ENCODE assay signal across 9 cellular contexts in the genomic region with DNA sequence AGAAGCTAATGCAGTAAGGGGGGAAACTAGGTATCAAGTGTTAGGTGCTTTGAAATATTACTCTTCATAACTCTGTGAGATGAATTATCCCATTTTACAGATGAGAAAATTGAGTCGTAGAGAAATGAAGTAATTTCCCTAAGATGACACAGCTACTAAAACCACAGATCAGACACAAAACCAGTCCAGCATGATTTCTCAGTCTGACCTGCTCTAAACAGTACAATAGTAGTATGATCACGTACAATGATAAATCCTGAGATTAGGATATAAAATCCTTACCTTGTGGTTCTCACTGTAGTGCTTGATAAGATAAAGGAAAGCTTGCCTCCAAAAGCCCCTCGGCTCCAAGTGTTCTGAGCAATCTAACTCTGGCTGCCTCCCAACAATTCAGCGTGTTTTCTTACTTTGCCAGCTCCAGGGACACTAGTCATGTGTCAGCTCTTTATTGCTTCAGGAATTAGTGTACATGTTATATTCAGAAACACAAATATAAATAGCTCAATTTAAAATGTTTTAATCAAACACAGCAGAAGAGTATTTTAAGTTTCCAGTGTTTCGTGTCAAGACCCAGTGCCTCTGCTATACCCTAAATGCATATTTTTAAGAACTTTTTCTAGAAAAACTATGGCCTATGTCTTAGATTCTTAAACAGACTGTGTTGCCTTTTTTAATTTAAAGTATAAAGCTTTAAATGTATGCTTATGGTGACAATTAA.
DNase-seq lines count a peak whose midpoint lies in the region; ATAC-seq, FAIRE-seq and TF ChIP-seq lines count a peak whose summit lies in the region.
"Had no signal": no experiment of that assay in that cellular context is flagged by ENCODE, and none has a peak within 500 bp of the region (broad histone marks: within the 10 kb centered on the region; RNA-seq: fewer than 3 reads in every experiment).

No MANE protein-coding gene starts in this region.

- intact Hi-C loops in left lung (cut with DNase I) = no loop called here
- intact Hi-C loops in dorsolateral prefrontal cortex (cut with DNase I) = no loop called here

- peak; percentile 69 for ATAC-seq in left lung
- ATAC-seq in HG03039 (IDR thresholded peaks at IDR 0.05; ENCODE audit: unreplicated experiment) = no peak

- H3K27me3 ChIP-seq in bronchial epithelial cell (ENCODE audit: control insufficient read depth, insufficient read depth, low read length) (no peaks in the 10 kb centered on the region), left lung (no peaks in the 10 kb centered on the region), dorsolateral prefrontal cortex (no peaks in the 10 kb centered on the region)

- H3K36me3 ChIP-seq in bronchial epithelial cell (ENCODE audit: control insufficient read depth, insufficient read depth, low read length) (no peaks in the 10 kb centered on the region), left lung (no peaks in the 10 kb centered on the region)

- H3K9me3 ChIP-seq in left lung = no peaks in the 10 kb centered on the region

- DNase-seq in DMS79 (lab: John Stamatoyannopoulos, UW) (peak; percentile 63), NCI-H1092 treated with DMSO at 0.1 percent for 48 hours (lab: John Stamatoyannopoulos, UW) (peak; percentile 64), bronchial epithelial cell (ENCODE audit: low read depth) (peak; percentile 59), left lung (no peak), T-helper 1 cell (no peak), OCI-M1 (lab: John Stamatoyannopoulos, UW) (no peak), dorsolateral prefrontal cortex (no peak)
- DNase-seq: NCI-H774 had no signal

- peaks cover 6 to 7% of the 10 kb centered on the region in 2 donors for H3K4me1 ChIP-seq in left lung

- H3K27ac ChIP-seq in left lung = no peak overlapping the region
- H3K27ac ChIP-seq in dorsolateral prefrontal cortex = peak overlapping the region in 3 of 59 donors; percentile 19 to 54 (median 49)

- H3K4me3 ChIP-seq in bronchial epithelial cell (ENCODE audit: low read depth, low read length) (no peak overlapping the region), left lung (no peak overlapping the region), dorsolateral prefrontal cortex (no peak overlapping the region)

- no peak for FAIRE-seq in bronchial epithelial cell (lab: Jason Lieb, UNC)

- TF ChIP-seq CTCF in bronchial epithelial cell (IDR thresholded peaks at IDR 0.05; ENCODE audit: insufficient read depth, low read length, severe bottlenecking) (no peak), left lung (IDR thresholded peaks at IDR 0.05) (no peak), dorsolateral prefrontal cortex (IDR thresholded peaks at IDR 0.05 in 54 of 56, conservative IDR thresholded peaks at IDR 0.05 in 2 of 56; ENCODE audit: low read depth in 1 of 56, partially characterized antibody in 56 of 56) (no peak)

Comparison
In these comparisons a context has a peak if more than half of its experiments do, and no peak if none do; other contexts are left out.
1. DNase-seq: peak in DMS79 (single experiment), NCI-H1092 treated with DMSO at 0.1 percent for 48 hours (single experiment) and bronchial epithelial cell (single experiment); none in left lung (0 of 2), T-helper 1 cell (0 of 5), OCI-M1 (single experiment) and dorsolateral prefrontal cortex (0 of 10).